30 cellular contexts compared by ENCODE assay signal in the genomic region with DNA sequence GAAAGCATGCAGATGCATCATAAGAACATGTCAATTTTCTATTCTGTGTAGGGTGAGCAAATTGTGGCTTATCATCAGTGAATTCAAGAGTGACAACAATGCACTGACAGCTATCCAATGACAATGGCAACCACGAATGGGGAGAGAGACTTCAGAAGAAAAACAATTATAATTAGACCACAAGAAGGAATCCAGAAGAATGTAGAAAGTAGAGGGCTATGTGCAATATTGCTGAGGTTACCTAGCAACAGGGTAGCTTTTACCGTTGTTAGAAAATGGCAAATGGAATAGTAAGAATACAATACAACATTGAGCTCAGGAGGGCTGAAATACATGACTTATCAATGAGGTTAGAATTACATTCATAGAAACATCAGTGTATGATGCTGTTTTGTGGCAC.
"Had no signal": no experiment of that assay in that cellular context is flagged by ENCODE, and none has a peak within 500 bp of the region (broad histone marks: within the 10 kb centered on the region; RNA-seq: fewer than 3 reads in every experiment).

No MANE protein-coding gene starts in this region.

- H3K9me3 Mint-ChIP-seq: activated naive CD4-positive, alpha-beta T cell treated with anti-CD3 and anti-CD28 coated beads, Interleukin-2, amount 50 U/mL, for 24 hours; T-helper 2 cell treated with Interferon-gamma antibody and Interleukin-4, amounts not matched to agents 5 μg/mL and 100 μg/mL, for 36 hours had no signal

- DNase-seq: activated CD4-positive, alpha-beta T cell treated with anti-CD3 and anti-CD28 coated beads for 48 hours; activated CD4-positive, alpha-beta T cell treated with anti-CD3 and anti-CD28 coated beads, Interleukin-2, amount 50 U/mL, for 4 hours; activated CD8-positive, alpha-beta memory T cell treated with anti-CD3 and anti-CD28 coated beads, Interleukin-2, amount 50 U/mL, for 48 hours; activated CD8-positive, alpha-beta T cell treated with anti-CD3 and anti-CD28 coated beads, Interleukin-2, amount 10 ng/mL, durations not matched to agents 7 days and 5 days; activated T-cell treated with anti-CD3 and anti-CD28 coated beads, Interleukin-2, amount 50 U/mL, for 1 hour; amniotic stem cell; caudate nucleus; IMR-90; KBM-7; MG63; MV-4-11; NCI-H1105; NCI-H1436; NCI-H1694 treated with DMSO at 0.1 percent for 48 hours; NCI-H2029 treated with DMSO at 0.1 percent for 48 hours; NCI-H2171; NCI-H226; NCI-H526; NK-92 treated with Interleukin-12 subunit alpha and Interleukin-12 subunit beta, amount 100 ng/mL, for 24 hours; OCI-M1; RPMI8226; SJCRH30; SK-N-SH had no signal

- H3K9ac ChIP-seq: SK-N-SH had no signal

- H3K36me3 ChIP-seq: ascending aorta, breast epithelium, MG63, SJCRH30 had no signal

- H3K9me3 ChIP-seq: ascending aorta, breast epithelium, MG63, SJCRH30, SK-N-SH had no signal

- H3K4me2 ChIP-seq: SK-N-SH had no signal

- H3K4me1 ChIP-seq: breast epithelium had no signal

- H3K27me3 ChIP-seq: ascending aorta, breast epithelium, MG63, SJCRH30 had no signal

- H3K27ac Mint-ChIP-seq: activated CD8-positive, alpha-beta T cell treated with anti-CD3 and anti-CD28 coated beads, Interleukin-2, amount 10 ng/mL, durations not matched to agents 7 days and 5 days; activated naive CD4-positive, alpha-beta T cell treated with anti-CD3 and anti-CD28 coated beads, Interleukin-2, amount 50 U/mL, for 24 hours; T-helper 2 cell treated with Interferon-gamma antibody and Interleukin-4, amounts not matched to agents 5 μg/mL and 100 μg/mL, for 36 hours had no signal

- H3K4me3 Mint-ChIP-seq: activated CD8-positive, alpha-beta T cell treated with anti-CD3 and anti-CD28 coated beads, Interleukin-2, amount 10 ng/mL, durations not matched to agents 7 days and 5 days; activated naive CD4-positive, alpha-beta T cell treated with anti-CD3 and anti-CD28 coated beads, Interleukin-2, amount 50 U/mL, for 24 hours; T-helper 2 cell treated with Interferon-gamma antibody and Interleukin-4, amounts not matched to agents 5 μg/mL and 100 μg/mL, for 36 hours had no signal

- H3K27ac ChIP-seq: ascending aorta, breast epithelium, SJCRH30 had no signal

- ATAC-seq: activated CD4-positive, CD25-positive, alpha-beta regulatory T cell treated with anti-CD3 and anti-CD28 coated beads, Interleukin-2, amount 50 U/mL, for 24 hours; activated CD8-positive, alpha-beta T cell treated with anti-CD3 and anti-CD28 coated beads, Interleukin-2, amount 10 ng/mL, durations not matched to agents 7 days and 5 days; Panc1; Right ventricle myocardium inferior had no signal

- H3K36me3 Mint-ChIP-seq: activated naive CD4-positive, alpha-beta T cell treated with anti-CD3 and anti-CD28 coated beads, Interleukin-2, amount 50 U/mL, for 24 hours had no signal

- H3K4me3 ChIP-seq: ascending aorta, breast epithelium, MG63, SJCRH30 had no signal
